Comparison of ENCODE assay signal across 8 cellular contexts in the genomic region with DNA sequence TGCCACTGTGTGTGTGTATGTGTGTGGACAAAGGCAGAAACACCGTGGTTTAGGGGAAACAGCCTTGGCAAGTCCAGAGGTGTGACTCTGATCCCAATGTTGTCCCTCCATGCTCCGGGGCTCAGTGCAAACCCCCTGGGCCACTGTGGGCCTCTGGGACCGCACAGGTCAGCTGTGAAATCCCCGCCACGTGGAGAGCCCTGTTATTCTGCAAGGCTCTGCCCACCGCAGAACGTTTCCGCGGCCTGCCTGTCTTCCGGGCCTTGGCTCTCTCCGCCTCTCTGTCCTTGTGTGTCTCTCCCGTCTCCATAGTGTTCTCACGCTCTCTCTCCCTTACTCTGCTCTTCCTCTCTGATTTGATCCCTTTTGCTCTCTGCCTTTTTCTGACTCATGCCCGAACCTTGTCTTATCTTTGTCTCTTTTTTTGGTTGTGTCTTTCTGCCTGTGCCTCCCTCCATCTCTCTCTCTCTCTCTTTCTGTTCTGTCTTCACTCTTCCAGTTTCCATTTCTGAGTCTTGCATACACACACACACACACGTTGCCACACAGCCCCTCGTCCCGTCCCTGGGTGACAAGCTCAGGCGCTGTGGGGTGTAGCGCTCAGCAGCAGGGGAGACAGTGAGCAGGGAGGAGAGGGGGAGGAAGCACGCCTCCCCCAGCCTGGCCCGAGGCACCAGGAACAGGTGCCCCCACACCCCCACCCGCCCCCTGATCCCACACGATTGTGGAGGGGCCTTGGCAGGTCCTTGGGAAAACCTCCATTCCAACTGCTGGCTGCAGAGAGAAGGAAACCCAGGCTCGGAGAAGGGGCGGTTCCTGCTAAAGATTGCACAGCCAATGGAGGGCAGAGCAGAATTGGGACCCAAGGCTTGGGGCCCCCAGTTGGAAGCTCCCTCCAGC. TPM values are rescaled to one million over a fixed set of nuclear protein-coding genes. Genes with fewer than 3 reads are reported as not detected.
A peak's percentile ranks its signal among the peaks of the same experiment; 100 is the strongest.
DNase-seq lines count a peak whose midpoint lies in the region; ATAC-seq and TF ChIP-seq lines count a peak whose summit lies in the region.

No MANE protein-coding gene starts in this region.

- peaks cover 3% of the 10 kb centered on the region for H3K36me3 Mint-ChIP-seq in activated CD8-positive, alpha-beta T cell treated with anti-CD3 and anti-CD28 coated beads, Interleukin-2, amount 10 ng/mL, durations not matched to agents 7 days and 5 days (ENCODE audit: low read depth)

- no peaks in the 10 kb centered on the region for H3K9me3 ChIP-seq in heart right ventricle
- H3K9me3 ChIP-seq in iPS-18c (ENCODE audit: control insufficient read depth, insufficient read depth, low read length): peaks cover 2% of the 10 kb centered on the region
- H3K9me3 ChIP-seq in upper lobe of right lung: no peaks in the 10 kb centered on the region

- ATAC-seq in heart right ventricle (peak in 3 of 8 donors; percentile 4 to 20 (median 13)), Right ventricle myocardium superior (ENCODE audit: poor library complexity) (no peak), upper lobe of right lung (peak; percentile 4), GM18909 (IDR thresholded peaks at IDR 0.05; ENCODE audit: poor library complexity, unreplicated experiment) (no peak)
- ATAC-seq in activated CD8-positive, alpha-beta T cell treated with anti-CD3 and anti-CD28 coated beads, Interleukin-2, amount 10 ng/mL, durations not matched to agents 7 days and 5 days: peak; percentile 82

- POLR2A ChIA-PET in activated CD8-positive, alpha-beta T cell treated with anti-CD3 and anti-CD28 coated beads, Interleukin-2, amount 10 ng/mL, durations not matched to agents 7 days and 5 days (lab: Charles Lee): interaction anchor here (0.6 to 1.2 kb wide), 2 partner anchors 31 to 35 kb away, joined by 3 to 4 read pairs; partner anchors contain the start of gene LENG8

- no peak for DNase-seq in heart right ventricle
- no peak for DNase-seq in Right ventricle myocardium superior
- DNase-seq in activated CD8-positive, alpha-beta T cell treated with anti-CD3 and anti-CD28 coated beads, Interleukin-2, amount 10 ng/mL, durations not matched to agents 7 days and 5 days: peak; percentile 75
- no peak for DNase-seq in upper lobe of right lung
- no peak for DNase-seq in SIG-M5 (lab: John Stamatoyannopoulos, UW)
- no peak for DNase-seq in NCI-H187 treated with DMSO at 0.1 percent for 48 hours (lab: John Stamatoyannopoulos, UW)

- no peak overlapping the region for H3K4me3 ChIP-seq in heart right ventricle
- peak overlapping the region; percentile 22; the same call in 1 of the 2 replicates for H3K4me3 ChIP-seq in iPS-18c (ENCODE audit: insufficient read depth, low read depth, low read length)
- H3K4me3 ChIP-seq in upper lobe of right lung: no peak overlapping the region

- H3K4me3 Mint-ChIP-seq in activated CD8-positive, alpha-beta T cell treated with anti-CD3 and anti-CD28 coated beads, Interleukin-2, amount 10 ng/mL, durations not matched to agents 7 days and 5 days: peak overlapping the region; percentile 57

- H3K4me1 ChIP-seq in heart right ventricle: peaks cover 4 to 46% (median 17%) of the 10 kb centered on the region in 9 donors
- H3K4me1 ChIP-seq in upper lobe of right lung: no peaks in the 10 kb centered on the region

- H3K9me3 Mint-ChIP-seq in activated CD8-positive, alpha-beta T cell treated with anti-CD3 and anti-CD28 coated beads, Interleukin-2, amount 10 ng/mL, durations not matched to agents 7 days and 5 days (ENCODE audit: insufficient read depth): no peaks in the 10 kb centered on the region

- peak overlapping the region in 7 of 10 donors; percentile 15 to 85 (median 44) for H3K27ac ChIP-seq in heart right ventricle
- H3K27ac ChIP-seq in upper lobe of right lung: no peak overlapping the region

- no peaks in the 10 kb centered on the region for H3K36me3 ChIP-seq in heart right ventricle
- no peaks in the 10 kb centered on the region for H3K36me3 ChIP-seq in upper lobe of right lung

- H3K27me3 Mint-ChIP-seq in activated CD8-positive, alpha-beta T cell treated with anti-CD3 and anti-CD28 coated beads, Interleukin-2, amount 10 ng/mL, durations not matched to agents 7 days and 5 days (ENCODE audit: low read depth): peaks cover 26% of the 10 kb centered on the region

- peaks cover 16% of the 10 kb centered on the region for H3K4me1 Mint-ChIP-seq in activated CD8-positive, alpha-beta T cell treated with anti-CD3 and anti-CD28 coated beads, Interleukin-2, amount 10 ng/mL, durations not matched to agents 7 days and 5 days (ENCODE audit: low read depth)

- CTCF ChIA-PET in activated CD8-positive, alpha-beta T cell treated with anti-CD3 and anti-CD28 coated beads, Interleukin-2, amount 10 ng/mL, durations not matched to agents 7 days and 5 days (lab: Charles Lee): interaction anchor here (1.2 to 3.2 kb wide), 4 partner anchors 27 to 152 kb away, joined by 3 to 13 read pairs (median 6); no protein-coding TSS in a partner anchor

- peaks cover 22 to 91% (median 80%) of the 10 kb centered on the region in 7 donors for H3K27me3 ChIP-seq in heart right ventricle
- peaks cover 76% of the 10 kb centered on the region for H3K27me3 ChIP-seq in upper lobe of right lung

- TF ChIP-seq CTCF in heart right ventricle (IDR thresholded peaks at IDR 0.05) (no peak), upper lobe of right lung (IDR thresholded peaks at IDR 0.05) (no peak)

- H3K27ac Mint-ChIP-seq in activated CD8-positive, alpha-beta T cell treated with anti-CD3 and anti-CD28 coated beads, Interleukin-2, amount 10 ng/mL, durations not matched to agents 7 days and 5 days: peak overlapping the region; percentile 84

- WGBS in heart right ventricle, 2 donors: 15 to 18% methylated on average over 23 to 25 of the region's 25 CpGs

- intact Hi-C loops in heart right ventricle (cut with DNase I) (no loop called here), Right ventricle myocardium superior (cut with DNase I) (no loop called here), upper lobe of right lung (cut with DNase I) (no loop called here)

RNA-seq across cellular contexts. Expression of gene TTYH1, which starts 3.0 kb away (rescaled TPM):
- total RNA-seq in heart right ventricle: 1 to 10 TPM in 5 of 10 donors, under 1 TPM in 5; 0.37 to 4.3 (median 1.0) TPM
- polyA plus RNA-seq in heart right ventricle: 1 to 10 TPM; 1.8 to 3.1 TPM
- 1.5 TPM for total RNA-seq in Right ventricle myocardium superior
- total RNA-seq in activated CD8-positive, alpha-beta T cell treated with anti-CD3 and anti-CD28 coated beads, Interleukin-2, amount 10 ng/mL, durations not matched to agents 7 days and 5 days: 1 to 10 TPM in 1 of 2 experiments, under 1 TPM in 1; 0.99 to 1.3 TPM
- not detected for total RNA-seq in upper lobe of right lung

RNA-seq across cellular contexts. Expression of gene LENG8, which starts 30.7 kb away (rescaled TPM):
- 10 to 100 TPM; 45.5 to 76.2 (median 56.8) TPM for total RNA-seq in heart right ventricle
- 100 to 1,000 TPM in 1 of 2 donors, 10 to 100 TPM in 1; 34.3 to 194 TPM for polyA plus RNA-seq in heart right ventricle
- total RNA-seq in Right ventricle myocardium superior: 56.0 TPM
- total RNA-seq in activated CD8-positive, alpha-beta T cell treated with anti-CD3 and anti-CD28 coated beads, Interleukin-2, amount 10 ng/mL, durations not matched to agents 7 days and 5 days: 100 to 1,000 TPM; 171 to 181 TPM
- 191 TPM for total RNA-seq in upper lobe of right lung

RNA-seq across cellular contexts. Expression of gene LENG9, which starts 45.3 kb away (rescaled TPM):
- total RNA-seq in heart right ventricle: 1 to 10 TPM; 1.0 to 4.2 (median 1.5) TPM
- polyA plus RNA-seq in heart right ventricle: 1 to 10 TPM; 1.6 to 2.6 TPM
- 1.1 TPM for total RNA-seq in Right ventricle myocardium superior
- 1 to 10 TPM; 5.3 to 5.6 TPM for total RNA-seq in activated CD8-positive, alpha-beta T cell treated with anti-CD3 and anti-CD28 coated beads, Interleukin-2, amount 10 ng/mL, durations not matched to agents 7 days and 5 days
- 7.2 TPM for total RNA-seq in upper lobe of right lung

RNA-seq across cellular contexts. Expression of gene LAIR1, which starts 53.5 kb away (rescaled TPM):
- total RNA-seq in heart right ventricle (10 to 100 TPM in 2 of 10 donors, 1 to 10 TPM in 8; 2.1 to 36.3 (median 4.1) TPM), Right ventricle myocardium superior (6.3 TPM), upper lobe of right lung (87.8 TPM)
- polyA plus RNA-seq in heart right ventricle: 1 to 10 TPM; 5.1 to 5.3 TPM
- total RNA-seq in activated CD8-positive, alpha-beta T cell treated with anti-CD3 and anti-CD28 coated beads, Interleukin-2, amount 10 ng/mL, durations not matched to agents 7 days and 5 days: 10 to 100 TPM; 92.8 to 97.6 TPM

RNA-seq across cellular contexts. Expression of gene CDC42EP5, which starts 54.8 kb away (rescaled TPM):
- total RNA-seq in heart right ventricle: 10 to 100 TPM in 5 of 10 donors, 1 to 10 TPM in 5; 5.3 to 22.8 (median 9.7) TPM
- polyA plus RNA-seq in heart right ventricle: 10 to 100 TPM; 11.2 to 21.9 TPM
- total RNA-seq in Right ventricle myocardium superior: 11.6 TPM
- total RNA-seq in activated CD8-positive, alpha-beta T cell treated with anti-CD3 and anti-CD28 coated beads, Interleukin-2, amount 10 ng/mL, durations not matched to agents 7 days and 5 days: not detected
- total RNA-seq in upper lobe of right lung: 38.2 TPM

Comparison
In these comparisons a context has a peak if more than half of its experiments do, and no peak if none do; other contexts are left out.
1. ATAC-seq: peak in activated CD8-positive, alpha-beta T cell treated with anti-CD3 and anti-CD28 coated beads, Interleukin-2, amount 10 ng/mL, durations not matched to agents 7 days and 5 days (single experiment) and upper lobe of right lung (single experiment); none in Right ventricle myocardium superior (single experiment) and GM18909 (single experiment).